In genomic region chr2:96638144-96639121, GRCh38 we compare ENCODE assay signal across 8 cellular contexts. TPM values are rescaled to one million over a fixed set of nuclear protein-coding genes. Genes with fewer than 3 reads are reported as not detected.
DNase-seq lines count a peak whose midpoint lies in the region; ATAC-seq lines count a peak whose summit lies in the region.

TSS of gene KANSL3 (minus strand) at chr2:96638312. CDS start at chr2:96637135, 1,177 bp downstream.

- peaks cover 32% of the 10 kb centered on the region for H3K36me3 ChIP-seq in NT2/D1 (ENCODE audit: insufficient read depth, insufficient read length, low read length)
- no peaks in the 10 kb centered on the region for H3K36me3 ChIP-seq in endocrine pancreas (ENCODE audit: control insufficient read depth, insufficient read depth, low read length)
- H3K36me3 ChIP-seq in mesendoderm (ENCODE audit: control insufficient read depth, insufficient read depth, low read length) = no peaks in the 10 kb centered on the region

- H3K27ac Mint-ChIP-seq in activated CD8-positive, alpha-beta memory T cell treated with anti-CD3 and anti-CD28 coated beads, Interleukin-2, amount 10 ng/mL, durations not matched to agents 7 days and 5 days = peak within 1 kb of the TSS; percentile 94

- no CpG with 5 or more reads among the region's 67 CpGs for WGBS in mesendoderm (ENCODE audit: extremely low coverage, insufficient coverage, low lambda C conversion rate)

- no peak within 1 kb of the TSS for H3K23ac ChIP-seq in mesendoderm (ENCODE audit: low read length)

- H3K4me2 ChIP-seq in mesendoderm (ENCODE audit: low read length) = peak within 1 kb of the TSS; percentile 95

- H2BK15ac ChIP-seq in mesendoderm (replicated peaks; ENCODE audit: low read depth) = peak within 1 kb of the TSS; percentile 7

- H4K8ac ChIP-seq in mesendoderm (ENCODE audit: low read depth, low read length) = no peak within 1 kb of the TSS

- CTCF ChIA-PET in activated CD8-positive, alpha-beta memory T cell treated with anti-CD3 and anti-CD28 coated beads, Interleukin-2, amount 10 ng/mL, durations not matched to agents 7 days and 5 days (lab: Charles Lee) = interaction anchor here (0.9 to 3.7 kb wide), 5 partner anchors 13 to 164 kb away, joined by 3 to 15 read pairs (median 4); no protein-coding TSS in a partner anchor

- no peak within 1 kb of the TSS for H2AK5ac ChIP-seq in mesendoderm (ENCODE audit: low read length)

- peak; percentile 86 for DNase-seq in CMK (ENCODE audit: low read depth)
- peak; percentile 75 for DNase-seq in HT1080 (ENCODE audit: low read depth)
- peak; percentile 90 for DNase-seq in NT2/D1 (ENCODE audit: low read depth, low spot score)
- DNase-seq in activated CD8-positive, alpha-beta memory T cell treated with anti-CD3 and anti-CD28 coated beads, Interleukin-2, amount 10 ng/mL, durations not matched to agents 7 days and 5 days = peak; percentile 93
- peak; percentile 94 for DNase-seq in mesendoderm
- DNase-seq in stimulated activated CD8-positive, alpha-beta memory T cell treated with anti-CD3 and anti-CD28 coated beads, Interleukin-15, amount 100 ng/mL, for 1 hour (ENCODE audit: low read depth) = peak; percentile 82

- H3K4me3 Mint-ChIP-seq in activated CD8-positive, alpha-beta memory T cell treated with anti-CD3 and anti-CD28 coated beads, Interleukin-2, amount 10 ng/mL, durations not matched to agents 7 days and 5 days = peak within 1 kb of the TSS; percentile 80

- peak; percentile 83 for ATAC-seq in GM21360 (IDR thresholded peaks at IDR 0.05; ENCODE audit: unreplicated experiment)
- ATAC-seq in activated CD8-positive, alpha-beta memory T cell treated with anti-CD3 and anti-CD28 coated beads, Interleukin-2, amount 10 ng/mL, durations not matched to agents 7 days and 5 days = peak; percentile 84

- H3K4me3 ChIP-seq in NT2/D1 (ENCODE audit: insufficient read length, low read depth) (peak within 1 kb of the TSS; percentile 75), endocrine pancreas (ENCODE audit: control insufficient read depth, insufficient read depth, low read length) (peak within 1 kb of the TSS; percentile 79), mesendoderm (ENCODE audit: low read length) (peak within 1 kb of the TSS; percentile 70)

- H3K79me1 ChIP-seq in mesendoderm (ENCODE audit: low read length) = peaks cover 13% of the 10 kb centered on the region

- peak within 1 kb of the TSS; percentile 96 for H3K56ac ChIP-seq in mesendoderm (ENCODE audit: low read length)

- no peak within 1 kb of the TSS for H3K4ac ChIP-seq in mesendoderm (ENCODE audit: low read depth, low read length)

- H3K18ac ChIP-seq in mesendoderm (ENCODE audit: low read length) = peak within 1 kb of the TSS; percentile 68

- no peak within 1 kb of the TSS for H2BK5ac ChIP-seq in mesendoderm (ENCODE audit: low read length)

- H3K27me3 ChIP-seq in NT2/D1 (ENCODE audit: insufficient read depth, insufficient read length) (no peaks in the 10 kb centered on the region), endocrine pancreas (ENCODE audit: control insufficient read depth, insufficient read depth, low read length) (no peaks in the 10 kb centered on the region), mesendoderm (ENCODE audit: insufficient read depth, low read length, poor library complexity) (no peaks in the 10 kb centered on the region)

- H2BK120ac ChIP-seq in mesendoderm (ENCODE audit: low read depth, low read length) = no peak within 1 kb of the TSS

- H3K79me2 ChIP-seq in mesendoderm (ENCODE audit: control insufficient read depth, insufficient read depth, low read length) = peaks cover 10% of the 10 kb centered on the region

- H4K5ac ChIP-seq in mesendoderm (ENCODE audit: low read length) = no peak within 1 kb of the TSS

- peaks cover 41% of the 10 kb centered on the region for H3K4me1 Mint-ChIP-seq in activated CD8-positive, alpha-beta memory T cell treated with anti-CD3 and anti-CD28 coated beads, Interleukin-2, amount 10 ng/mL, durations not matched to agents 7 days and 5 days

- H3K9ac ChIP-seq in NT2/D1 (ENCODE audit: insufficient read length, low read depth) (peak within 1 kb of the TSS; percentile 89), endocrine pancreas (ENCODE audit: control insufficient read depth, insufficient read depth, low read length) (peak within 1 kb of the TSS; percentile 82), mesendoderm (ENCODE audit: low read length) (peak within 1 kb of the TSS; percentile 85)

- no peaks in the 10 kb centered on the region for H3K4me1 ChIP-seq in NT2/D1 (ENCODE audit: insufficient read depth, insufficient read length)
- H3K4me1 ChIP-seq in endocrine pancreas (ENCODE audit: control insufficient read depth, insufficient read depth, low read length) = peaks cover 6% of the 10 kb centered on the region
- peaks cover 2% of the 10 kb centered on the region for H3K4me1 ChIP-seq in mesendoderm (ENCODE audit: control insufficient read depth, low read depth, low read length)

- H3K9me3 ChIP-seq in NT2/D1 (ENCODE audit: insufficient read depth, low read length) = no peaks in the 10 kb centered on the region
- H3K9me3 ChIP-seq in endocrine pancreas (ENCODE audit: control insufficient read depth, low read length) = no peaks in the 10 kb centered on the region

- H3K9me3 Mint-ChIP-seq in activated CD8-positive, alpha-beta memory T cell treated with anti-CD3 and anti-CD28 coated beads, Interleukin-2, amount 10 ng/mL, durations not matched to agents 7 days and 5 days (ENCODE audit: low read depth) = no peaks in the 10 kb centered on the region

- H3K36me3 Mint-ChIP-seq in activated CD8-positive, alpha-beta memory T cell treated with anti-CD3 and anti-CD28 coated beads, Interleukin-2, amount 10 ng/mL, durations not matched to agents 7 days and 5 days = peaks cover 33% of the 10 kb centered on the region

- H3K27ac ChIP-seq in mesendoderm (ENCODE audit: low read depth, low read length) = no peak within 1 kb of the TSS

- H3K27me3 Mint-ChIP-seq in activated CD8-positive, alpha-beta memory T cell treated with anti-CD3 and anti-CD28 coated beads, Interleukin-2, amount 10 ng/mL, durations not matched to agents 7 days and 5 days = peaks cover 11% of the 10 kb centered on the region

RNA-seq across cellular contexts. Expression of gene KANSL3, which starts in this region (rescaled TPM):
- 13.1 and 13.2 TPM in 2 replicates for total RNA-seq in HT1080 (2014; rRNA removed; shearing (Covaris generic))
- 9.5 and 11.5 TPM in 2 replicates for polyA plus RNA-seq in HT1080 (2015; cell fraction: cytosol; rRNA removed)
- polyA plus RNA-seq in HT1080 (2015; cell fraction: nucleus; rRNA removed) = 17.8 and 18.8 TPM in 2 replicates
- 10 to 100 TPM; 74.6 to 84.0 TPM for total RNA-seq in activated CD8-positive, alpha-beta memory T cell treated with anti-CD3 and anti-CD28 coated beads, Interleukin-2, amount 10 ng/mL, durations not matched to agents 7 days and 5 days
- 12.9 TPM for polyA plus RNA-seq in mesendoderm (2013, experiment 1 of 2)
- polyA plus RNA-seq in mesendoderm (2013, experiment 2 of 2) = 12.8 TPM
